Comparison of ENCODE assay signal across 29 cellular contexts in genomic region chr3:64053581-64053980, GRCh38. TPM values are rescaled to one million over a fixed set of nuclear protein-coding genes. Genes with fewer than 3 reads are reported as not detected.
DNase-seq lines count a peak whose midpoint lies in the region; ATAC-seq, FAIRE-seq and TF ChIP-seq lines count a peak whose summit lies in the region.
"Had no signal": no experiment of that assay in that cellular context is flagged by ENCODE, and none has a peak within 500 bp of the region (broad histone marks: within the 10 kb centered on the region; RNA-seq: fewer than 3 reads in every experiment).

No MANE protein-coding gene starts in this region.

- H3K4me3 ChIP-seq in A549 (no peak overlapping the region), mesendoderm (ENCODE audit: low read length) (no peak overlapping the region)
- H3K4me3 ChIP-seq: BLaER1 treated with 17β-estradiol and CSF1 and Interleukin-3, amounts not matched to agents 10 nM and 100 nM; MG63; smooth muscle cell; thoracic aorta had no signal

- H3K27me3 ChIP-seq in mesendoderm (ENCODE audit: insufficient read depth, low read length, poor library complexity): no peaks in the 10 kb centered on the region
- H3K27me3 ChIP-seq: MG63 had no signal

- CTCF ChIA-PET in A549 (lab: Yijun Ruan, JAX): interaction anchor here (1.7 kb wide), 1 partner anchor 431 kb away, joined by 6 read pairs; no protein-coding TSS in a partner anchor

- H4K8ac ChIP-seq in mesendoderm (ENCODE audit: low read depth, low read length): no peak overlapping the region

- H3K36me3 ChIP-seq in mesendoderm (ENCODE audit: control insufficient read depth, insufficient read depth, low read length): no peaks in the 10 kb centered on the region
- H3K36me3 ChIP-seq: BLaER1 treated with 17β-estradiol and CSF1 and Interleukin-3, amounts not matched to agents 10 nM and 100 nM; MG63; thoracic aorta had no signal

- H3K79me1 ChIP-seq in mesendoderm (ENCODE audit: low read length): no peaks in the 10 kb centered on the region

- H3K18ac ChIP-seq in mesendoderm (ENCODE audit: low read length): no peak overlapping the region

- no peak overlapping the region for H4K5ac ChIP-seq in mesendoderm (ENCODE audit: low read length)

- TF ChIP-seq CTCF in A549 (IDR thresholded peaks at IDR 0.05) (no peak), VCaP (conservative IDR thresholded peaks at IDR 0.05) (no peak)

- no peak overlapping the region for H3K4ac ChIP-seq in mesendoderm (ENCODE audit: low read depth, low read length)

- POLR2A ChIA-PET in A549 (lab: Yijun Ruan, JAX): no interaction called here

- H3K4me1 ChIP-seq in A549 (peaks cover 39% of the 10 kb centered on the region), mesendoderm (ENCODE audit: control insufficient read depth, low read depth, low read length) (peaks cover 9% of the 10 kb centered on the region)

- H3K23ac ChIP-seq in mesendoderm (ENCODE audit: low read length): no peak overlapping the region

- H3K9ac ChIP-seq in mesendoderm (ENCODE audit: low read length): no peak overlapping the region
- H3K9ac ChIP-seq: BLaER1 treated with 17β-estradiol and CSF1 and Interleukin-3, amounts not matched to agents 10 nM and 100 nM; KMS-11 had no signal

- H3K27ac ChIP-seq in A549 (peak overlapping the region; percentile 47 to 58; a peak in 5 of 6 replicates), VCaP (peak overlapping the region; percentile 53), mesendoderm (ENCODE audit: low read depth, low read length) (no peak overlapping the region)
- H3K27ac ChIP-seq: BLaER1 treated with 17β-estradiol and CSF1 and Interleukin-3, amounts not matched to agents 10 nM and 100 nM; KMS-11; thoracic aorta had no signal

- H2BK15ac ChIP-seq in mesendoderm (replicated peaks; ENCODE audit: low read depth): no peak overlapping the region

- no peak overlapping the region for H2BK5ac ChIP-seq in mesendoderm (ENCODE audit: low read length)

- no peak for TF ChIP-seq POLR2A in A549 (IDR thresholded peaks at IDR 0.05; ENCODE audit: low read length)

- H3K9me3 ChIP-seq in A549: no peaks in the 10 kb centered on the region
- H3K9me3 ChIP-seq: BLaER1 treated with 17β-estradiol and CSF1 and Interleukin-3, amounts not matched to agents 10 nM and 100 nM; MG63; thoracic aorta had no signal

- no peak for DNase-seq in A549 (ENCODE audit: low read depth in 1 of 2, low spot score in 1 of 2)
- peak; percentile 31 for DNase-seq in NCI-H146 treated with DMSO at 0.1 percent for 48 hours (lab: John Stamatoyannopoulos, UW; ENCODE audit: unreplicated experiment)
- DNase-seq in mesendoderm: peak; percentile 92
- no peak for DNase-seq in central memory CD4-positive, alpha-beta T cell
- no peak for DNase-seq in retina
- no peak for DNase-seq in SHP77 treated with DMSO at 0.1 percent for 48 hours (lab: John Stamatoyannopoulos, UW)
- DNase-seq: activated CD4-positive, alpha-beta T cell treated with anti-CD3 and anti-CD28 coated beads for 36 hours; activated effector memory CD4-positive, alpha-beta T cell treated with Interleukin-2 at 50 U/mL for 16 hours; anterior cingulate cortex; DMS79; effector CD8-positive, alpha-beta T cell; GDM1; HCEC 1CT; MG63; NCI-H1105; NCI-H2029 treated with DMSO at 0.1 percent for 48 hours; NCI-H446; posterior cingulate gyrus; right cardiac atrium; Right ventricle myocardium superior; stimulated activated naive CD8-positive, alpha-beta T cell treated with anti-CD3 and anti-CD28 coated beads, Interleukin-15, Interleukin-2, amounts not matched to agents 100 U/mL and 50 U/mL, for 24 hours had no signal

- WGBS in A549 (ENCODE audit: missing lambda C conversion rate): 69% methylated on average over 3 of the region's 3 CpGs
- WGBS in mesendoderm (ENCODE audit: extremely low coverage, insufficient coverage, low lambda C conversion rate): no CpG with 5 or more reads among the region's 3 CpGs

- ATAC-seq in A549: no peak; a peak in 1 of 6 replicates
- ATAC-seq: activated CD4-positive, alpha-beta T cell treated with anti-CD3 and anti-CD28 coated beads for 36 hours; left lobe of liver; right cardiac atrium; stimulated activated naive CD8-positive, alpha-beta T cell treated with anti-CD3 and anti-CD28 coated beads, Interleukin-15, Interleukin-2, amounts not matched to agents 100 U/mL and 50 U/mL, for 24 hours had no signal

- no peak for TF ChIP-seq RAD21 in A549 (conservative IDR thresholded peaks at IDR 0.05 in 1 of 2, IDR thresholded peaks at IDR 0.05 in 1 of 2)

- no peak overlapping the region for H3K56ac ChIP-seq in mesendoderm (ENCODE audit: low read length)

- H3K4me2 ChIP-seq in A549: peak overlapping the region; percentile 20; the same call in 1 of the 3 replicates
- H3K4me2 ChIP-seq in mesendoderm (ENCODE audit: low read length): no peak overlapping the region
- H3K4me2 ChIP-seq: BLaER1 treated with 17β-estradiol and CSF1 and Interleukin-3, amounts not matched to agents 10 nM and 100 nM; KMS-11; smooth muscle cell had no signal

- H2BK120ac ChIP-seq in mesendoderm (ENCODE audit: low read depth, low read length): no peak overlapping the region

- H3K79me2 ChIP-seq in mesendoderm (ENCODE audit: control insufficient read depth, insufficient read depth, low read length): no peaks in the 10 kb centered on the region

- no peak for FAIRE-seq in A549 (lab: Jason Lieb, UNC)
- FAIRE-seq: bronchial epithelial cell, colon had no signal

- H2AK5ac ChIP-seq in mesendoderm (ENCODE audit: low read length): no peak overlapping the region

- TF ChIP-seq EP300 in A549 (IDR thresholded peaks at IDR 0.05): no peak

TF ChIP-seq in A549, 52 proteins besides CTCF, POLR2A, EP300 and RAD21:
- TF ChIP-seq CEBPB (IDR thresholded peaks at IDR 0.05): no peak
- TF ChIP-seq CBX2 (IDR thresholded peaks at IDR 0.05; ENCODE audit: borderline replicate concordance, low read depth): no peak
- no peak for TF ChIP-seq NPAS2 (CRISPR knock-in tag; IDR thresholded peaks at IDR 0.05; ENCODE audit: borderline replicate concordance)
- no peak for TF ChIP-seq TP53 (CRISPR knock-in tag; IDR thresholded peaks at IDR 0.05)
- no peak for TF ChIP-seq HOXB5 (CRISPR knock-in tag; IDR thresholded peaks at IDR 0.05)
- no peak for TF ChIP-seq JUN (IDR thresholded peaks at IDR 0.05)
- TF ChIP-seq ZNF302 (CRISPR knock-in tag; IDR thresholded peaks at IDR 0.05): no peak
- no peak for TF ChIP-seq HMGXB4 (CRISPR knock-in tag; IDR thresholded peaks at IDR 0.05; ENCODE audit: borderline replicate concordance)
- TF ChIP-seq MAZ (IDR thresholded peaks at IDR 0.05; ENCODE audit: borderline replicate concordance, low read depth, low read length): no peak
- no peak for TF ChIP-seq HES2 (IDR thresholded peaks at IDR 0.05)
- no peak for TF ChIP-seq MYC (IDR thresholded peaks at IDR 0.05; ENCODE audit: borderline replicate concordance, low read length)
- TF ChIP-seq RNF2 (IDR thresholded peaks at IDR 0.05; ENCODE audit: borderline replicate concordance, low read depth): no peak
- no peak for TF ChIP-seq NFE2L2 (conservative IDR thresholded peaks at IDR 0.05; ENCODE audit: low read length)
- TF ChIP-seq CHD2 (IDR thresholded peaks at IDR 0.05; ENCODE audit: low read length, partially characterized antibody): no peak
- TF ChIP-seq CHD4 (IDR thresholded peaks at IDR 0.05; ENCODE audit: borderline replicate concordance): no peak
- TF ChIP-seq, protein P1, sequence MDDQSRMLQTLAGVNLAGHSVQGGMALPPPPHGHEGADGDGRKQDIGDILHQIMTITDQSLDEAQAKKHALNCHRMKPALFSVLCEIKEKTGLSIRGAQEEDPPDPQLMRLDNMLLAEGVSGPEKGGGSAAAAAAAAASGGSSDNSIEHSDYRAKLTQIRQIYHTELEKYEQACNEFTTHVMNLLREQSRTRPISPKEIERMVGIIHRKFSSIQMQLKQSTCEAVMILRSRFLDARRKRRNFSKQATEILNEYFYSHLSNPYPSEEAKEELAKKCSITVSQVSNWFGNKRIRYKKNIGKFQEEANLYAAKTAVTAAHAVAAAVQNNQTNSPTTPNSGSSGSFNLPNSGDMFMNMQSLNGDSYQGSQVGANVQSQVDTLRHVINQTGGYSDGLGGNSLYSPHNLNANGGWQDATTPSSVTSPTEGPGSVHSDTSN (IDR thresholded peaks at IDR 0.05): no peak

RNA-seq across cellular contexts. Expression of gene PSMD6, which starts 30.3 kb away (rescaled TPM):
- polyA plus RNA-seq in A549 (2011; rRNA removed) (53.8 and 76.8 TPM in 2 replicates), A549 (2017; fragmentation: RNase III; extraction: RNeasy Plus Mini Kit Qiagen cat#74134 plus additional on column Dnase treatment) (117 to 121 TPM (median 120 TPM) in 3 replicates)
- 70.4 and 74.2 TPM in 2 replicates for polyA plus RNA-seq in A549 (2012; cell fraction: cytosol; rRNA removed)
- polyA plus RNA-seq in A549 (2012; cell fraction: nucleus; rRNA removed): 43.2 and 51.1 TPM in 2 replicates
- 20.3 and 20.7 TPM in 2 replicates for polyA minus RNA-seq in A549 (2011; rRNA and poly(A)+ RNA removed)
- 145 TPM for polyA plus RNA-seq in mesendoderm (2013, experiment 1 of 2)
- polyA plus RNA-seq in mesendoderm (2013, experiment 2 of 2): 143 TPM

Comparison
In these comparisons a context has a peak if more than half of its experiments do, and no peak if none do; other contexts are left out.
1. DNase-seq: peak in NCI-H146 treated with DMSO at 0.1 percent for 48 hours (single experiment) and mesendoderm (single experiment); none in A549 (0 of 2), central memory CD4-positive, alpha-beta T cell (single experiment), retina (single experiment) and SHP77 treated with DMSO at 0.1 percent for 48 hours (single experiment).